ENCODE assay signal across 1 cellular context in the genomic region with DNA sequence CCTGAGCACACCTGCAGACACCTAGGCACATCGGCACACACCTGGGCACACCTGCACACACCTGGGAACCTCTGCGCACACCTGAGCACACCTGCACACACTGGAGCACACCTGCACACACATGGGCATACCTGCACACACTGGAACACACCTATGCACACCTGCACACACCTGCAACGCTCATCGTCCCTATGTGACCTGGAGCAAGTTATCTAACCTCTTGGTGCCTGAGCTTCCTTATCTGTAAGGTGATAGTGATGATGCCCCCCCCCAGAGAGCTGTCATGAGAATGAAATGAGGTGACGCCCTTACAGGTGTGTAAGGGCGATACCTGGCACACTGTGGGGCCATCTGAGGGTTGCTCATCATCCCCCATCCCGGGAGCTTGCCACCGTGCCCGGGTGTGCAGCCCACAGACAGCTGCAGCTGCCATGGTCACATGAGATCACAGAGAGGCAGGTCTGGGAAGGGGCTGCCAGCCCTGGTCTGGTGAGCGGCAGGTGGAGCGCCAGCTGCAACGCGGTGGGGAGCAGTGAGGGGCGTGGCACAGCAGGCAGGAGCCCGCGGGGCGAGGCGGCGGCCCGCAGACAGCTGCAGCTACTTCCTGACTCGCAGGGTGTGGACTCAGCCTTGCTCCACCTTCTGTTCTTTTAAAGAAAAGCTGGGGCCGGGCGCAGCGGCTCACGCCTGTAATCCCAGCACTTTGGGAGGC.
A peak's percentile ranks its signal among the peaks of the same experiment; 100 is the strongest.
TF ChIP-seq lines count a peak whose summit lies in the region.

No MANE protein-coding gene starts in this region.

TF ChIP-seq in WTC11, 78 proteins besides CTCF, POLR2A, EP300 and RAD21 (continued from another document):
- TF ChIP-seq, protein P1, sequence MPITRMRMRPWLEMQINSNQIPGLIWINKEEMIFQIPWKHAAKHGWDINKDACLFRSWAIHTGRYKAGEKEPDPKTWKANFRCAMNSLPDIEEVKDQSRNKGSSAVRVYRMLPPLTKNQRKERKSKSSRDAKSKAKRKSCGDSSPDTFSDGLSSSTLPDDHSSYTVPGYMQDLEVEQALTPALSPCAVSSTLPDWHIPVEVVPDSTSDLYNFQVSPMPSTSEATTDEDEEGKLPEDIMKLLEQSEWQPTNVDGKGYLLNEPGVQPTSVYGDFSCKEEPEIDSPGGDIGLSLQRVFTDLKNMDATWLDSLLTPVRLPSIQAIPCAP (CRISPR knock-in tag; IDR thresholded peaks at IDR 0.05): no peak
- TF ChIP-seq SMAD4 (CRISPR knock-in tag; IDR thresholded peaks at IDR 0.05): no peak
- TF ChIP-seq GTF2I (CRISPR knock-in tag; conservative IDR thresholded peaks at IDR 0.05): no peak
- TF ChIP-seq ZNF138 (CRISPR knock-in tag; conservative IDR thresholded peaks at IDR 0.05): 0 out of 2 replicates have a peak, but pooled peaks have one; percentile 55
- TF ChIP-seq, protein P2, sequence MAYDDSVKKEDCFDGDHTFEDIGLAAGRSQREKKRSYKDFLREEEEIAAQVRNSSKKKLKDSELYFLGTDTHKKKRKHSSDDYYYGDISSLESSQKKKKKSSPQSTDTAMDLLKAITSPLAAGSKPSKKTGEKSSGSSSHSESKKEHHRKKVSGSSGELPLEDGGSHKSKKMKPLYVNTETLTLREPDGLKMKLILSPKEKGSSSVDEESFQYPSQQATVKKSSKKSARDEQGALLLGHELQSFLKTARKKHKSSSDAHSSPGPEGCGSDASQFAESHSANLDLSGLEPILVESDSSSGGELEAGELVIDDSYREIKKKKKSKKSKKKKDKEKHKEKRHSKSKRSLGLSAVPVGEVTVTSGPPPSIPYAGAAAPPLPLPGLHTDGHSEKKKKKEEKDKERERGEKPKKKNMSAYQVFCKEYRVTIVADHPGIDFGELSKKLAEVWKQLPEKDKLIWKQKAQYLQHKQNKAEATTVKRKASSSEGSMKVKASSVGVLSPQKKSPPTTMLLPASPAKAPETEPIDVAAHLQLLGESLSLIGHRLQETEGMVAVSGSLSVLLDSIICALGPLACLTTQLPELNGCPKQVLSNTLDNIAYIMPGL (CRISPR knock-in tag; IDR thresholded peaks at IDR 0.05): 0 out of 2 replicates have a peak, but pooled peaks have one; percentile 33
- no peak for TF ChIP-seq FOXK1 (CRISPR knock-in tag; IDR thresholded peaks at IDR 0.05)
- TF ChIP-seq IRF2 (CRISPR knock-in tag; IDR thresholded peaks at IDR 0.05; ENCODE audit: borderline replicate concordance, low read depth): no peak
TF ChIP-seq in WTC11: peak in this region for 5.
